In the genomic region with DNA sequence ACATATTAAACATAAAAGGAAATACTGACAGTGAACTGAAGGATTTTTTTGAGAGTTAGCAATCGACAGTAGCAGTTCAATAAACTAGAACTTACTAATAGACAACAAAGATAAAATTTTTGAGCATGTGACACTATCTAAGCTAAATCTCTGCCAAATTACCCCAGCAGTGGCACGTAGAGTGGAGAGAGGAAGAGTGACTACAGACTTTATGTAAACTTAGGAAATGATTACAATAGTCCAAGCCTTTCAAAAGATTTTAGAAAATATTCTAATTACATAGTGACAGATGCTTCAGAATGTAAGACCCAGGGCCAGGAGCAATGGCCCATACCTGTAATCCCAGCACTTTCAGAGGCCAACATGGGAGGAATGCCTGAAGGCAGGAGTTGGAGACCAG, we compare ENCODE assay signal across 12 cellular contexts. TPM values are rescaled to one million over a fixed set of nuclear protein-coding genes. Genes with fewer than 3 reads are reported as not detected.
DNase-seq lines count a peak whose midpoint lies in the region; ATAC-seq and TF ChIP-seq lines count a peak whose summit lies in the region.
"Had no signal": no experiment of that assay in that cellular context is flagged by ENCODE, and none has a peak within 500 bp of the region (broad histone marks: within the 10 kb centered on the region; RNA-seq: fewer than 3 reads in every experiment).

No MANE protein-coding gene starts in this region.

- TF ChIP-seq CTCF in KMS-11 (conservative IDR thresholded peaks at IDR 0.05; ENCODE audit: low read depth, low read length) (no peak), cardiac fibroblast (IDR thresholded peaks at IDR 0.05; ENCODE audit: low read depth, low read length) (no peak), neutrophil (IDR thresholded peaks at IDR 0.05) (no peak), lower leg skin (IDR thresholded peaks at IDR 0.05) (no peak)

- POLR2A ChIA-PET in CD8-positive, alpha-beta memory T cell (lab: Charles Lee), result interaction anchor here (1.3 kb wide), 1 partner anchor 52 kb away, joined by 5 read pairs; a partner anchor contains a TSS

- DNase-seq in CD8-positive, alpha-beta memory T cell, result no peak
- DNase-seq in cardiac fibroblast (ENCODE audit: low read depth in 2 of 2), result peak; percentile 16 to 49
- no peak for DNase-seq in mesenteric fat pad (ENCODE audit: low spot score)
- no peak for DNase-seq in lower leg skin (ENCODE audit: low spot score in 2 of 2)
- DNase-seq: DMS79 treated with DMSO at 0.1 percent for 48 hours, NCI-H510A, Right ventricle myocardium superior had no signal

- H3K79me2 ChIP-seq in KMS-11 (ENCODE audit: insufficient read depth, low read depth), result no peaks in the 10 kb centered on the region

- no peak overlapping the region for H3K4me3 ChIP-seq in CD8-positive, alpha-beta memory T cell (ENCODE audit: low read length)
- H3K4me3 ChIP-seq in KMS-11 (IDR thresholded peaks at IDR 0.05; ENCODE audit: insufficient read depth, low read depth, low read length) (no peak overlapping the region), cardiac fibroblast (replicated peaks in 1 of 2; ENCODE audit: low read depth in 2 of 2, low read length in 2 of 2) (no peak overlapping the region), neutrophil (ENCODE audit: low read depth in 1 of 2, low read length in 1 of 2) (no peak overlapping the region), lower leg skin (ENCODE audit: low read depth, poor library complexity, severe bottlenecking) (no peak overlapping the region)
- H3K4me3 ChIP-seq: gastroesophageal sphincter had no signal

- no peaks in the 10 kb centered on the region for H3K9me3 ChIP-seq in CD8-positive, alpha-beta memory T cell (ENCODE audit: low read length)
- H3K9me3 ChIP-seq in neutrophil, result no peaks in the 10 kb centered on the region
- H3K9me3 ChIP-seq: gastroesophageal sphincter had no signal

- H4K20me1 ChIP-seq in KMS-11 (ENCODE audit: insufficient read depth), result no peaks in the 10 kb centered on the region

- peak overlapping the region; percentile 33 to 87 (median 74) for H3K4me3 Mint-ChIP-seq in CD8-positive, alpha-beta memory T cell
- H3K4me3 Mint-ChIP-seq: WTC11 had no signal

- H3K27me3 Mint-ChIP-seq in CD8-positive, alpha-beta memory T cell, result no peaks in the 10 kb centered on the region

- 29 to 44% methylated on average over 2 of the region's 2 CpGs for WGBS in lower leg skin, 2 donors

- H3K9ac ChIP-seq in KMS-11, result no peak overlapping the region

- no peaks in the 10 kb centered on the region for H3K27me3 ChIP-seq in CD8-positive, alpha-beta memory T cell (ENCODE audit: insufficient read depth, low read length, poor library complexity, severe bottlenecking)
- H3K27me3 ChIP-seq in KMS-11 (ENCODE audit: insufficient read depth, low read depth) (no peaks in the 10 kb centered on the region), neutrophil (no peaks in the 10 kb centered on the region)
- H3K27me3 ChIP-seq: gastroesophageal sphincter had no signal

- CTCF ChIA-PET in CD8-positive, alpha-beta memory T cell (lab: Charles Lee), result interaction anchor here (0.6 to 11.4 kb wide), 3 partner anchors 146 to 181 kb away, joined by 3 to 121 read pairs (median 25); no protein-coding TSS in a partner anchor

- H3K27ac Mint-ChIP-seq in CD8-positive, alpha-beta memory T cell, result peak overlapping the region in 7 of 8 donors; percentile 15 to 90 (median 81)

- H3K4me1 Mint-ChIP-seq in CD8-positive, alpha-beta memory T cell, result peaks cover 34 to 46% (median 37%) of the 10 kb centered on the region in 3 donors

- no peak overlapping the region for H2AFZ ChIP-seq in KMS-11 (ENCODE audit: low read depth)

- no peak overlapping the region for H3K27ac ChIP-seq in CD8-positive, alpha-beta memory T cell (ENCODE audit: low read depth, low read length)
- H3K27ac ChIP-seq in KMS-11 (no peak overlapping the region), neutrophil (peak overlapping the region; percentile 51)

- intact Hi-C loops in lower leg skin (cut with DNase I; ENCODE audit: low total_unique reads), result no loop called here

- H3K36me3 Mint-ChIP-seq in CD8-positive, alpha-beta memory T cell, result peaks cover 4 to 24% (median 22%) of the 10 kb centered on the region in 3 donors

- H3K4me1 ChIP-seq in CD8-positive, alpha-beta memory T cell (ENCODE audit: insufficient read depth, low read length), result peaks cover 42% of the 10 kb centered on the region
- peaks cover 24% of the 10 kb centered on the region for H3K4me1 ChIP-seq in KMS-11 (ENCODE audit: low read depth, poor library complexity, severe bottlenecking)
- peaks cover 36 to 37% of the 10 kb centered on the region in 2 experiments for H3K4me1 ChIP-seq in neutrophil (ENCODE audit: control insufficient read depth in 1 of 2, insufficient read depth in 1 of 2, low read depth in 1 of 2, low read length in 1 of 2)

- H3K36me3 ChIP-seq in CD8-positive, alpha-beta memory T cell (ENCODE audit: insufficient read depth, low read length), result no peaks in the 10 kb centered on the region
- H3K36me3 ChIP-seq in KMS-11 (ENCODE audit: insufficient read depth), result no peaks in the 10 kb centered on the region
- H3K36me3 ChIP-seq in neutrophil, result no peaks in the 10 kb centered on the region

- peak overlapping the region; percentile 78; the same call in 1 of the 2 replicates for H3K4me2 ChIP-seq in KMS-11

- no peak for ATAC-seq in GM18868 (IDR thresholded peaks at IDR 0.05; ENCODE audit: unreplicated experiment)
- ATAC-seq: WTC11 had no signal

- H3K9me3 Mint-ChIP-seq in CD8-positive, alpha-beta memory T cell, result no peaks in the 10 kb centered on the region
- H3K9me3 Mint-ChIP-seq: WTC11 had no signal

- TF ChIP-seq POLR2A in lower leg skin (IDR thresholded peaks at IDR 0.05), result no peak

RNA-seq across cellular contexts. Expression of a gene that starts 52.4 kb away (rescaled TPM):
- total RNA-seq in CD8-positive, alpha-beta memory T cell, result 10 to 100 TPM; 34.2 to 39.1 TPM
- 33.8 TPM for polyA plus RNA-seq in CD8-positive, alpha-beta memory T cell
- total RNA-seq in mesenteric fat pad (43.1 TPM), lower leg skin (10 to 100 TPM; 43.1 to 52.3 (median 49.5) TPM)

Comparison
In these comparisons a context has a peak if more than half of its experiments do, and no peak if none do; other contexts are left out.
1. DNase-seq: peak in cardiac fibroblast (2 of 2); none in CD8-positive, alpha-beta memory T cell (0 of 5), mesenteric fat pad (single experiment) and lower leg skin (0 of 2).